Comparison of ENCODE assay signal across 15 cellular contexts in the genomic region with DNA sequence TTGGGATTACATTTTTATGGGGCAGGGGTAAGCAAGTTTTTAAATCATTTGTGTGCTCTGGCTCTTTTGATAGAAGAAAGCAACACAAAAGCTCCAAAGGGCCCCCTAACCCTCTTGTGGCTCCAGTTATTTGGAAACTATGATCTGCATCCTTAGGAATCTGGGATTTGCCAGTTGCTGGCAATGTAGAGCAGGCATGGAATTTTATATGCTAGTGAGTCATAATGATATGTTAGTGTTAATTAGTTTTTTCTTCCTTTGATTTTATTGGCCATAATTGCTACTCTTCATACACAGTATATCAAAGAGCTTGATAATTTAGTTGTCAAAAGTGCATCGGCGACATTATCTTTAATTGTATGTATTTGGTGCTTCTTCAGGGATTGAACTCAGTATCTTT. TPM values are rescaled to one million over a fixed set of nuclear protein-coding genes. Genes with fewer than 3 reads are reported as not detected.
DNase-seq lines count a peak whose midpoint lies in the region; ATAC-seq and TF ChIP-seq lines count a peak whose summit lies in the region.
"Had no signal": no experiment of that assay in that cellular context is flagged by ENCODE, and none has a peak within 500 bp of the region (broad histone marks: within the 10 kb centered on the region; RNA-seq: fewer than 3 reads in every experiment).

No MANE protein-coding gene starts in this region.

- TF ChIP-seq CTCF in thoracic aorta (IDR thresholded peaks at IDR 0.05) = no peak
- no peak for TF ChIP-seq CTCF in brain microvascular endothelial cell (IDR thresholded peaks at IDR 0.05; ENCODE audit: low read depth, low read length, missing control alignments)

- H3K9me3 ChIP-seq in SJCRH30 (replicated peaks) = no peaks in the 10 kb centered on the region
- no peaks in the 10 kb centered on the region for H3K9me3 ChIP-seq in thoracic aorta
- H3K9me3 ChIP-seq in T-helper 17 cell (ENCODE audit: control insufficient read depth, low read length, poor library complexity, severe bottlenecking) = no peaks in the 10 kb centered on the region
- H3K9me3 ChIP-seq: body of pancreas had no signal

- H3K4me1 Mint-ChIP-seq in T-helper 17 cell = no peaks in the 10 kb centered on the region
- H3K4me1 Mint-ChIP-seq: neural crest cell had no signal

- H3K36me3 Mint-ChIP-seq in T-helper 17 cell (ENCODE audit: low read depth) = peaks cover 5% of the 10 kb centered on the region

- H3K4me1 ChIP-seq in SJCRH30 (peaks cover 23% of the 10 kb centered on the region), thoracic aorta (ENCODE audit: control insufficient read depth in 1 of 2, low read depth in 2 of 2) (peaks cover 3 to 22% of the 10 kb centered on the region in 2 donors)
- H3K4me1 ChIP-seq: body of pancreas had no signal

- ATAC-seq in thoracic aorta (ENCODE audit: insufficient number of reproducible peaks, low FRiP score, low read depth) = no peak
- no peak for ATAC-seq in T-helper 17 cell
- ATAC-seq: body of pancreas; effector memory CD8-positive, alpha-beta T cell had no signal

- no peak overlapping the region for H3K4me3 Mint-ChIP-seq in T-helper 17 cell
- H3K4me3 Mint-ChIP-seq: effector memory CD8-positive, alpha-beta T cell; neural crest cell had no signal

- DNase-seq in HCEC 1CT = peak; percentile 38
- DNase-seq in SJCRH30 = peak; percentile 39 to 51
- DNase-seq in glomerular visceral epithelial cell (ENCODE audit: extremely low spot score) = peak; percentile 20
- DNase-seq in thoracic aorta (ENCODE audit: low spot score) = no peak
- no peak for DNase-seq in T-helper 17 cell
- DNase-seq in cerebellum (ENCODE audit: low spot score) = no peak
- no peak for DNase-seq in brain microvascular endothelial cell
- DNase-seq: activated CD4-positive, alpha-beta T cell treated with anti-CD3 and anti-CD28 coated beads for 4 hours; activated T-cell treated with anti-CD3 and anti-CD28 coated beads, Interleukin-2, amount 50 U/mL, for 1 hour; body of pancreas; effector memory CD8-positive, alpha-beta T cell; PC-9 had no signal

- H3K27me3 Mint-ChIP-seq in T-helper 17 cell = peaks cover 31% of the 10 kb centered on the region

- H3K27ac Mint-ChIP-seq in T-helper 17 cell = no peak overlapping the region
- H3K27ac Mint-ChIP-seq: effector memory CD8-positive, alpha-beta T cell had no signal

- H3K27me3 ChIP-seq in SJCRH30 (no peaks in the 10 kb centered on the region), thoracic aorta (replicated peaks; ENCODE audit: insufficient read depth) (no peaks in the 10 kb centered on the region), brain microvascular endothelial cell (replicated peaks) (no peaks in the 10 kb centered on the region)
- H3K27me3 ChIP-seq: body of pancreas had no signal

- in situ Hi-C loops in brain microvascular endothelial cell (cut with HindIII; ENCODE audit: low pct_ligation_motif_present, low sequenced_read_pairs) = no loop called here

- no peak overlapping the region for H3K4me3 ChIP-seq in SJCRH30
- H3K4me3 ChIP-seq in thoracic aorta = no peak overlapping the region
- H3K4me3 ChIP-seq in brain microvascular endothelial cell (ENCODE audit: low read depth, low read length) = no peak overlapping the region
- H3K4me3 ChIP-seq: body of pancreas, PC-9, skin epidermis had no signal

- peak overlapping the region; percentile 57 for H3K27ac ChIP-seq in SJCRH30
- H3K27ac ChIP-seq in thoracic aorta = peak overlapping the region; percentile 38 to 55
- H3K27ac ChIP-seq in brain microvascular endothelial cell = no peak overlapping the region
- H3K27ac ChIP-seq: body of pancreas, PC-9, skin epidermis had no signal

- H3K36me3 ChIP-seq in SJCRH30 = no peaks in the 10 kb centered on the region
- no peaks in the 10 kb centered on the region for H3K36me3 ChIP-seq in thoracic aorta
- H3K36me3 ChIP-seq in brain microvascular endothelial cell (replicated peaks) = no peaks in the 10 kb centered on the region

RNA-seq across cellular contexts. Expression of a gene that starts 10.1 kb away (rescaled TPM):
- 0.18 and 0.53 TPM in 2 replicates for total RNA-seq in SJCRH30 (2014; rRNA removed; shearing (Covaris generic))
- under 1 TPM; 0.28 to 0.54 TPM for total RNA-seq in thoracic aorta
- under 1 TPM; 0.16 to 0.27 TPM for total RNA-seq in T-helper 17 cell
- total RNA-seq in cerebellum = 0.36 TPM

RNA-seq across cellular contexts. Expression of a gene that starts 16.4 kb away (rescaled TPM):
- total RNA-seq in SJCRH30 (2014; rRNA removed; shearing (Covaris generic)) = 30.3 and 35.0 TPM in 2 replicates
- total RNA-seq in thoracic aorta (10 to 100 TPM; 18.3 to 41.0 TPM), T-helper 17 cell (1 to 10 TPM; 1.9 to 4.4 TPM), cerebellum (51.4 TPM)

RNA-seq across cellular contexts. Expression of a gene that starts 20.2 kb away (rescaled TPM):
- total RNA-seq in SJCRH30 (2014; rRNA removed; shearing (Covaris generic)) = 0.08 and 0.10 TPM in 2 replicates
- not detected for total RNA-seq in thoracic aorta
- not detected for total RNA-seq in T-helper 17 cell
- total RNA-seq in cerebellum = not detected
- total RNA-seq: body of pancreas; neural crest cell; PC-9; T-helper 1 cell treated with Interleukin-12 subunit alpha and Interleukin-12 subunit beta and Interleukin-4 antibody, amounts not matched to agents 30 ng/mL and 1 ng/mL, for 36 hours had no signal

Comparison
In these comparisons a context has a peak if more than half of its experiments do, and no peak if none do; other contexts are left out.
1. DNase-seq: peak in HCEC 1CT (single experiment), SJCRH30 (2 of 2) and glomerular visceral epithelial cell (single experiment); none in thoracic aorta (single experiment), T-helper 17 cell (0 of 3), cerebellum (single experiment) and brain microvascular endothelial cell (single experiment).